35 cellular contexts compared by ENCODE assay signal in the genomic region with DNA sequence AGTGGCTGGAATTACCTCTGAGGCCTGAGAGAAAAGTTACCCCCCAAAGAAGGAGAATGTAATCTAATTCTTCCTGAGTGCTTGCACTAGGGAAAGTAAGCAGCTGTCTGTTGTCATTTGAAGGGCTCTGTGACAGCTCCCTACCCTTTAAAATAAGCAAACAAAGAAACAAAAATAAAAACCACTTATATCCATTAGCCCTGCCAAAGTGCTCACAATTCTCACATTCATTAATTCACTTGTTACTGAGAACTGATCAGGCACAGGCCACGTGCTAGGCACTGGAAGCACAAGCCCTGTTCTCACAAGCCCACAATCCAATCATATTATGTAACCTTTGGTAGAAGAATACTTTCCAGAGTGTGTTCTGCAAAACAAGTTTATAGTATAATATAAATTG.
DNase-seq lines count a peak whose midpoint lies in the region; ATAC-seq and TF ChIP-seq lines count a peak whose summit lies in the region.
"Had no signal": no experiment of that assay in that cellular context is flagged by ENCODE, and none has a peak within 500 bp of the region (broad histone marks: within the 10 kb centered on the region; RNA-seq: fewer than 3 reads in every experiment).

No MANE protein-coding gene starts in this region.

- no peaks in the 10 kb centered on the region for H3K27me3 ChIP-seq in lower lobe of right lung (ENCODE audit: low read depth)
- H3K27me3 ChIP-seq: esophagus squamous epithelium, gastrocnemius medialis, stomach, tibial artery had no signal

- no peak for TF ChIP-seq CTCF in lower lobe of right lung (IDR thresholded peaks at IDR 0.05)

- peak in 2 of 3 experiments; percentile 2 to 40 for DNase-seq in NCI-H1417 (lab: John Stamatoyannopoulos, UW)
- no peak for DNase-seq in NCI-H1417 treated with DMSO at 0.1 percent for 48 hours (lab: John Stamatoyannopoulos, UW)
- peak; percentile 64 for DNase-seq in NCI-H128 (lab: John Stamatoyannopoulos, UW; ENCODE audit: unreplicated experiment)
- peak; percentile 86 for DNase-seq in SK-N-DZ (ENCODE audit: low spot score)
- DNase-seq in lower lobe of right lung: no peak
- DNase-seq: 8988T; activated CD4-positive, alpha-beta T cell treated with anti-CD3 and anti-CD28 coated beads for 48 hours; activated gamma-delta T cell; activated naive CD8-positive, alpha-beta T cell treated with anti-CD3 and anti-CD28 coated beads, Interleukin-2, amount 10 ng/mL, durations not matched to agents 7 days and 5 days; activated T-cell treated with anti-CD3 and anti-CD28 coated beads, Interleukin-2, amount 50 U/mL, for 1 hour; CD4-positive, CD25-positive, alpha-beta regulatory T cell; dermis blood vessel endothelial cell; esophagus squamous epithelium; gastrocnemius medialis; HCEC 1CT; hypothalamus; immature natural killer cell; naive thymus-derived CD4-positive, alpha-beta T cell; NCI-H1930; NK-92 treated with Interleukin-12 subunit alpha and Interleukin-12 subunit beta, amount 100 ng/mL, for 24 hours; nucleus accumbens; PC-3; SHP77; stimulated activated CD4-positive, alpha-beta T cell treated with anti-CD3 and anti-CD28 coated beads, Interleukin-2, amount 100 ng/mL, for 24 hours; stomach; SW 1271; T-helper 9 cell; tibial artery; WERI-Rb-1 had no signal

- no peaks in the 10 kb centered on the region for H3K36me3 ChIP-seq in mesodermal cell (ENCODE audit: control insufficient read depth, insufficient read depth, low read length)
- H3K36me3 ChIP-seq in lower lobe of right lung: no peaks in the 10 kb centered on the region
- H3K36me3 ChIP-seq: esophagus squamous epithelium, gastrocnemius medialis, stomach, tibial artery, WERI-Rb-1 had no signal

- H3K4me1 ChIP-seq in mesodermal cell (ENCODE audit: control insufficient read depth, insufficient read depth, low read length, poor library complexity, severe bottlenecking) (peaks cover 10% of the 10 kb centered on the region), lower lobe of right lung (peaks cover 5% of the 10 kb centered on the region)
- H3K4me1 ChIP-seq: esophagus squamous epithelium, stomach, tibial artery had no signal

- H3K9me3 ChIP-seq in mesodermal cell (ENCODE audit: control insufficient read depth, low read length) (no peaks in the 10 kb centered on the region), lower lobe of right lung (no peaks in the 10 kb centered on the region)
- H3K9me3 ChIP-seq: esophagus squamous epithelium, gastrocnemius medialis, stomach, tibial artery had no signal

- WGBS in mesodermal cell (ENCODE audit: insufficient coverage in 2 of 2), 2 experiments: no CpG with 5 or more reads among the region's 1 CpG

- peak overlapping the region; percentile 75 for H3K27ac ChIP-seq in mesodermal cell (ENCODE audit: low read depth, low read length, severe bottlenecking)
- H3K27ac ChIP-seq in lower lobe of right lung: no peak overlapping the region
- H3K27ac ChIP-seq: esophagus squamous epithelium, gastrocnemius medialis, KMS-11, stomach, tibial artery, WERI-Rb-1 had no signal

- intact Hi-C loops in lower lobe of right lung (cut with DNase I): no loop called here

- ATAC-seq in GM21390 (IDR thresholded peaks at IDR 0.05; ENCODE audit: unreplicated experiment): no peak
- ATAC-seq in lower lobe of right lung: no peak
- no peak for ATAC-seq in HG02763 (IDR thresholded peaks at IDR 0.05; ENCODE audit: unreplicated experiment)
- ATAC-seq: gastrocnemius medialis; left lobe of liver; naive thymus-derived CD4-positive, alpha-beta T cell had no signal

- H3K4me3 ChIP-seq in mesodermal cell (ENCODE audit: extremely low read depth, insufficient read depth, low read length, poor library complexity, severe bottlenecking): no peak overlapping the region
- no peak overlapping the region for H3K4me3 ChIP-seq in lower lobe of right lung
- H3K4me3 ChIP-seq: esophagus squamous epithelium, gastrocnemius medialis, smooth muscle cell, stomach, tibial artery had no signal

Comparison
In these comparisons a context has a peak if more than half of its experiments do, and no peak if none do; other contexts are left out.
1. DNase-seq: peak in NCI-H1417 (2 of 3), NCI-H128 (single experiment) and SK-N-DZ (single experiment); none in NCI-H1417 treated with DMSO at 0.1 percent for 48 hours (single experiment) and lower lobe of right lung (single experiment).